In the genomic region with DNA sequence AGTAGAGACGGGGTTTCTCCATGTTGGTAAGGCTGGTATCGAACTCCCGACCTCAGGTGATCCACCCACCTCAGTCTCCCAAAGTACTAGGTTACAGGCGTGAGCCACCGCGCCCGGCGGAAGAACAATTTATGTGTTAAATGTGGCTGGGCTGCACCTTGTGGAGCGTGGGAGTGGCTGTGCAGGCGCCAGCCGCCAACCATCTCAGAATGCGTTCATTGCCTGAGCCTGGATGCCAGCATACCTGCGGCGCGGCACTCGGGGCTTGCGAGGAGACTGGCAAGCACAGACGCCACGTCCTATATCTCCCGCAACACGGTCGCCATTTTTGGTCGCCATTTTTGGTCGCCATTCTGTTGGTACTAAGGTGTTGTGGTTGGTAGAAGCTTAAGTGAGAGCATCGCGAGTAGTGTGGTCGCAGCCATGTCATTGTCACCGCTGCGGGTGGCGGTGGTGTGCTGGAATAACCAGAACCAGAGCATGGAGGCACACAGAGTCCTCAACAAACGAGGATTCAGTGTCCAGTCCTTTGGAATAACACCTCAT, we compare ENCODE assay signal across 28 cellular contexts.
"Had no signal": no experiment of that assay in that cellular context is flagged by ENCODE, and none has a peak within 500 bp of the region (broad histone marks: within the 10 kb centered on the region; RNA-seq: fewer than 3 reads in every experiment).

No MANE protein-coding gene starts in this region.

- DNase-seq: hypothalamus; immature natural killer cell; left ventricle myocardium inferior; mesendoderm; naive B cell; natural killer cell; nephron progenitor cell; occipital lobe; right cardiac atrium; sigmoid colon; small intestine; stimulated activated CD4-positive, alpha-beta T cell treated with anti-CD3 and anti-CD28 coated beads, Interleukin-1b, Interleukin-23, amount 100 ng/mL, for 48 hours; stimulated activated CD4-positive, alpha-beta T cell treated with anti-CD3 and anti-CD28 coated beads, Interleukin-2, amount 100 ng/mL, for 48 hours; stimulated activated CD4-positive, alpha-beta T cell treated with anti-CD3 and anti-CD28 coated beads, Interleukin-4, amount 100 ng/mL, for 4 hours; stimulated activated CD8-positive, alpha-beta memory T cell treated with anti-CD3 and anti-CD28 coated beads, Interleukin-4, amount 100 ng/mL, for 48 hours; stimulated activated naive CD4-positive, alpha-beta T cell treated with Interleukin-2 at 50 U/mL for 16 hours; stimulated activated naive CD8-positive, alpha-beta T cell treated with anti-CD3 and anti-CD28 coated beads, Interleukin-15, amount 100 ng/mL, for 72 hours; substantia nigra; uterus had no signal

- H3K27ac Mint-ChIP-seq: immature natural killer cell; mesothelial cell of epicardium; naive B cell; natural killer cell; nephron progenitor cell; neural progenitor cell; progenitor cell of endocrine pancreas; stimulated activated memory B cell treated with anti-CD40 and anti-IgM and Interleukin-4, amounts not matched to agents 10 μg/mL and 1 μg/mL and 100 μg/mL, for 72 hours; stimulated activated naive CD8-positive, alpha-beta T cell treated with anti-CD3 and anti-CD28 coated beads, Interleukin-15, amount 100 ng/mL, for 72 hours; type B pancreatic cell had no signal

- H3K27me3 Mint-ChIP-seq: naive B cell; progenitor cell of endocrine pancreas; stimulated activated memory B cell treated with anti-CD40 and anti-IgM and Interleukin-4, amounts not matched to agents 10 μg/mL and 1 μg/mL and 100 μg/mL, for 72 hours; stimulated activated naive CD8-positive, alpha-beta T cell treated with anti-CD3 and anti-CD28 coated beads, Interleukin-15, amount 100 ng/mL, for 72 hours; type B pancreatic cell had no signal

- H3K4me1 ChIP-seq: left ventricle myocardium inferior, parathyroid adenoma, sigmoid colon, tibial nerve, uterus had no signal

- H3K4me3 Mint-ChIP-seq: immature natural killer cell; mesothelial cell of epicardium; naive B cell; natural killer cell; nephron progenitor cell; neural progenitor cell; stimulated activated memory B cell treated with anti-CD40 and anti-IgM and Interleukin-4, amounts not matched to agents 10 μg/mL and 1 μg/mL and 100 μg/mL, for 72 hours; stimulated activated naive CD8-positive, alpha-beta T cell treated with anti-CD3 and anti-CD28 coated beads, Interleukin-15, amount 100 ng/mL, for 72 hours; type B pancreatic cell had no signal

- H3K36me3 Mint-ChIP-seq: immature natural killer cell; mesothelial cell of epicardium; naive B cell; natural killer cell; neural progenitor cell; stimulated activated memory B cell treated with anti-CD40 and anti-IgM and Interleukin-4, amounts not matched to agents 10 μg/mL and 1 μg/mL and 100 μg/mL, for 72 hours; type B pancreatic cell had no signal

- H3K36me3 ChIP-seq: left ventricle myocardium inferior, neural progenitor cell, neutrophil, sigmoid colon, tibial nerve, uterus had no signal

- H3K4me1 Mint-ChIP-seq: immature natural killer cell; mesothelial cell of epicardium; naive B cell; natural killer cell; nephron progenitor cell; stimulated activated memory B cell treated with anti-CD40 and anti-IgM and Interleukin-4, amounts not matched to agents 10 μg/mL and 1 μg/mL and 100 μg/mL, for 72 hours; stimulated activated naive CD8-positive, alpha-beta T cell treated with anti-CD3 and anti-CD28 coated beads, Interleukin-15, amount 100 ng/mL, for 72 hours had no signal

- H3K9me3 Mint-ChIP-seq: nephron progenitor cell; neural progenitor cell; stimulated activated memory B cell treated with anti-CD40 and anti-IgM and Interleukin-4, amounts not matched to agents 10 μg/mL and 1 μg/mL and 100 μg/mL, for 72 hours; stimulated activated naive CD8-positive, alpha-beta T cell treated with anti-CD3 and anti-CD28 coated beads, Interleukin-15, amount 100 ng/mL, for 72 hours; type B pancreatic cell had no signal

- H3K4me3 ChIP-seq: left ventricle myocardium inferior, lung, neural progenitor cell, sigmoid colon, tibial nerve, uterus had no signal

- H3K27ac ChIP-seq: left ventricle myocardium inferior, neural progenitor cell, neutrophil, parathyroid adenoma, sigmoid colon, tibial nerve, uterus had no signal

- H3K9me3 ChIP-seq: left ventricle myocardium inferior, neutrophil, sigmoid colon, tibial nerve, uterus had no signal

- ATAC-seq: natural killer cell; right cardiac atrium; stimulated activated memory B cell treated with anti-CD40 and anti-IgM and Interleukin-4, amounts not matched to agents 10 μg/mL and 1 μg/mL and 100 μg/mL, for 72 hours; stimulated activated naive CD8-positive, alpha-beta T cell treated with anti-CD3 and anti-CD28 coated beads, Interleukin-15, amount 100 ng/mL, for 72 hours had no signal

- H3K27me3 ChIP-seq: neural progenitor cell, neutrophil, sigmoid colon, tibial nerve, uterus had no signal
